Comparison of ENCODE assay signal across 10 cellular contexts in genomic region chr17:67891481-67892119, GRCh38.
DNase-seq lines count a peak whose midpoint lies in the region; ATAC-seq, FAIRE-seq and TF ChIP-seq lines count a peak whose summit lies in the region.
"Had no signal": no experiment of that assay in that cellular context is flagged by ENCODE, and none has a peak within 500 bp of the region (broad histone marks: within the 10 kb centered on the region; RNA-seq: fewer than 3 reads in every experiment).

No MANE protein-coding gene starts in this region.

- in situ Hi-C loops in astrocyte of the cerebellum (cut with HindIII; ENCODE audit: low sequenced_read_pairs), result no loop called here
- in situ Hi-C loops in HepG2 (cut with HindIII; ENCODE audit: extremely low pct_ligation_motif_present, low pct_unique_long_range_greater_than_20kb), result no loop called here

- H3K36me3 ChIP-seq in HepG2 (replicated peaks in 1 of 2; ENCODE audit: control insufficient read depth in 1 of 2, insufficient read depth in 2 of 2, low read length in 2 of 2), result peaks cover 30 to 65% of the 10 kb centered on the region in 2 experiments

- POLR2A ChIA-PET in HepG2 (lab: Yijun Ruan, JAX), result no interaction called here

- 93% methylated on average over 6 of the region's 6 CpGs for WGBS in HepG2 (ENCODE audit: low lambda C conversion rate)

- no peaks in the 10 kb centered on the region for H4K20me1 ChIP-seq in HepG2 (ENCODE audit: insufficient read depth, low read length)

- FAIRE-seq in HepG2 (lab: Jason Lieb, UNC), result no peak

- ATAC-seq in HepG2 (no peak), HG03280 (IDR thresholded peaks at IDR 0.05; ENCODE audit: unreplicated experiment) (no peak)
- ATAC-seq: T-cell had no signal

- CTCF ChIA-PET in HepG2 (lab: Yijun Ruan, JAX; ENCODE audit: low intra/inter-chr PET ratio, low total read pairs), result no interaction called here

- no peaks in the 10 kb centered on the region for H3K79me2 ChIP-seq in HepG2 (ENCODE audit: insufficient read depth, low read length)

- H3K9ac ChIP-seq in HepG2 (ENCODE audit: insufficient read depth, low read depth, low read length), result no peak overlapping the region

- H3K4me3 ChIP-seq in AG10803 (ENCODE audit: low read length) (no peak overlapping the region), astrocyte of the cerebellum (ENCODE audit: low read depth, low read length) (no peak overlapping the region), HepG2 (replicated peaks in 1 of 3; ENCODE audit: insufficient read depth in 1 of 3, low read depth in 2 of 3, low read length in 3 of 3) (no peak overlapping the region)

- no TSS peak for BruUV-seq in HepG2 (replicated peaks; lab: Mats Ljungman, UMichigan)

- peaks cover 10% of the 10 kb centered on the region for H3K4me1 ChIP-seq in HepG2 (ENCODE audit: insufficient read depth, low read length)

- peak; percentile 50 for TF ChIP-seq CTCF in AG10803 (conservative IDR thresholded peaks at IDR 0.05; ENCODE audit: low read length)
- peak; percentile 45 for TF ChIP-seq CTCF in astrocyte of the cerebellum (IDR thresholded peaks at IDR 0.05; ENCODE audit: low read depth, low read length, missing control alignments)
- TF ChIP-seq CTCF in HepG2 (CRISPR knock-in tag; IDR thresholded peaks at IDR 0.05), result 0 out of 2 replicates have a peak, but pooled peaks have one; percentile 24

- TF ChIP-seq POLR2A in HepG2 (IDR thresholded peaks at IDR 0.05; ENCODE audit: insufficient read depth in 1 of 2, low read depth in 2 of 2, low read length in 2 of 2), result no peak

- no peaks in the 10 kb centered on the region for H3K27me3 ChIP-seq in HepG2 (ENCODE audit: control insufficient read depth in 1 of 2, insufficient read depth in 2 of 2, low read length in 2 of 2)

- TF ChIP-seq EP300 in HepG2 (IDR thresholded peaks at IDR 0.05; ENCODE audit: low read depth in 2 of 2, low read length in 2 of 2) (no peak), HepG2 (CRISPR knock-in tag; IDR thresholded peaks at IDR 0.05; ENCODE audit: borderline replicate concordance) (no peak)

- H3K9me3 ChIP-seq in HepG2 (ENCODE audit: low read length), result no peaks in the 10 kb centered on the region

- TF ChIP-seq RAD21 in HepG2 (CRISPR knock-in tag; IDR thresholded peaks at IDR 0.05), result no peak

- DNase-seq in AG10803 (ENCODE audit: low read depth) (peak; percentile 68), HT1080 (ENCODE audit: low read depth) (peak; percentile 8), astrocyte of the cerebellum (ENCODE audit: low read depth) (peak; percentile 12), HepG2 (ENCODE audit: low spot score) (no peak), LoVo (ENCODE audit: low spot score) (no peak), mucosa of gallbladder (ENCODE audit: low spot score) (no peak)
- DNase-seq in activated CD8-positive, alpha-beta memory T cell treated with anti-CD3 and anti-CD28 coated beads, Interleukin-2, amount 50 U/mL, for 48 hours, result no peak
- DNase-seq: central memory CD4-positive, alpha-beta T cell; T-cell had no signal

- no peak overlapping the region for H3K4me2 ChIP-seq in HepG2 (ENCODE audit: low read depth, low read length)

- no peak overlapping the region for H3K27ac ChIP-seq in HepG2 (ENCODE audit: extremely low read length, insufficient read depth, low read length)

- H2AFZ ChIP-seq in HepG2 (ENCODE audit: low read length), result no peak overlapping the region

- intact Hi-C loops in HepG2 (cut with micrococcal nuclease; ENCODE audit: unreplicated experiment), result no loop called here

TF ChIP-seq in HepG2, 621 proteins besides CTCF, POLR2A, EP300 and RAD21:
- peak; percentile 30; the same call in 1 of the 2 replicates for TF ChIP-seq CEBPB (IDR thresholded peaks at IDR 0.05; ENCODE audit: borderline replicate concordance, low read depth, low read length)
- TF ChIP-seq NRL (CRISPR knock-in tag; IDR thresholded peaks at IDR 0.05; ENCODE audit: borderline replicate concordance), result no peak
- TF ChIP-seq SETDB1 (CRISPR knock-in tag; IDR thresholded peaks at IDR 0.05; ENCODE audit: borderline replicate concordance), result no peak
- no peak for TF ChIP-seq ZNF777 (CRISPR knock-in tag; IDR thresholded peaks at IDR 0.05)
- TF ChIP-seq UBTF (CRISPR knock-in tag; IDR thresholded peaks at IDR 0.05), result no peak
- no peak for TF ChIP-seq HNF1B (CRISPR knock-in tag; IDR thresholded peaks at IDR 0.05)
TF ChIP-seq in HepG2: peak in this region for 1.

Comparison
In these comparisons a context has a peak if more than half of its experiments do, and no peak if none do; other contexts are left out.
1. DNase-seq: peak in AG10803 (single experiment), HT1080 (single experiment) and astrocyte of the cerebellum (single experiment); none in HepG2 (single experiment), LoVo (single experiment), mucosa of gallbladder (single experiment) and activated CD8-positive, alpha-beta memory T cell treated with anti-CD3 and anti-CD28 coated beads, Interleukin-2, amount 50 U/mL, for 48 hours (single experiment).
2. Peak in every context shown above with its lines, with median percentiles within 50 percentile points of each other: CTCF ChIP-seq.